29 cellular contexts compared by ENCODE assay signal in the genomic region with DNA sequence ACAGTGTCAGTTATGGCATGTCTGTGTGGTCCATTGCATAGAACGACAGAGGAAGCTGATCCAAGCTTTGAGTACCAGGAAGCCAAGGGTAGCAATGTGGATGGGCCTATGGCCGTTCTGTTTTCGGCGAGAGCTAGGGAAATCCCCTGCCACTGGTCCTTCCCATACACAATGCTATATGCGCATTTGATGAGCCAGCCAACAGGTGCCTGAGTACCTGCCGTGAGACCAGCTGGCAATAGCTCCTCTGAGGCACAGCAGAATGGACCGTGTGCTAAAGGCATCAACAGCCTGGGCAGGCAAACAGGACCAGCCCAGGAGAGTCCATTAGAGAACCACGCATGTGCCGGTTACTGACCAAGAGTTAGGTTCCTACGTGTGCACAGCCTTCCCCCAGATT.
A peak's percentile ranks its signal among the peaks of the same experiment; 100 is the strongest.
DNase-seq lines count a peak whose midpoint lies in the region; ATAC-seq and TF ChIP-seq lines count a peak whose summit lies in the region.
"Had no signal": no experiment of that assay in that cellular context is flagged by ENCODE, and none has a peak within 500 bp of the region (broad histone marks: within the 10 kb centered on the region; RNA-seq: fewer than 3 reads in every experiment).

No MANE protein-coding gene starts in this region.

- 88% methylated on average over 10 of the region's 10 CpGs for WGBS in mesenchymal stem cell

- POLR2A ChIA-PET in WTC11 (lab: Charles Lee), result no interaction called here

- no peak overlapping the region for H3K18ac ChIP-seq in mesenchymal stem cell (ENCODE audit: low read depth in 1 of 2, low read length in 2 of 2)

- no peak overlapping the region for H2BK120ac ChIP-seq in mesenchymal stem cell (ENCODE audit: low read depth, low read length)

- H3K9me3 Mint-ChIP-seq in WTC11, result no peaks in the 10 kb centered on the region
- H3K9me3 Mint-ChIP-seq in natural killer cell treated with Interleukin-12 subunit alpha and Interleukin-12 subunit beta and Interleukin-15 and Interleukin-18, amount 100 ng/mL, for 72 hours, result peaks cover 2% of the 10 kb centered on the region
- H3K9me3 Mint-ChIP-seq: activated CD4-positive, alpha-beta memory T cell treated with anti-CD3 and anti-CD28 coated beads, Interleukin-2, amount 10 ng/mL, durations not matched to agents 7 days and 5 days; central memory CD8-positive, alpha-beta T cell; nephron progenitor cell; stimulated activated effector memory CD8-positive, alpha-beta T cell treated with anti-CD3 and anti-CD28 coated beads, Interleukin-12 subunit alpha, Interleukin-12 subunit beta, amount 100 ng/mL, for 72 hours had no signal

- H3K4me3 ChIP-seq in mesenchymal stem cell (ENCODE audit: insufficient read depth in 1 of 2, low read depth in 1 of 2, low read length in 2 of 2), result no peak overlapping the region
- H3K4me3 ChIP-seq: A549, body of pancreas, esophagus muscularis mucosa, heart left ventricle, lower lobe of right lung, ovary, Peyer's patch, tibial nerve had no signal

- H2BK15ac ChIP-seq in mesenchymal stem cell (ENCODE audit: low read depth, poor library complexity, severe bottlenecking), result no peak overlapping the region

- no peak overlapping the region for H3K23ac ChIP-seq in mesenchymal stem cell (ENCODE audit: low read length in 2 of 2)

- peak overlapping the region in 1 of 2 experiments; percentile 0 for H2BK12ac ChIP-seq in mesenchymal stem cell (ENCODE audit: low read length in 2 of 2)

- no peak overlapping the region for H2AFZ ChIP-seq in mesenchymal stem cell (ENCODE audit: low read depth, low read length)

- no peak overlapping the region for H3K4me2 ChIP-seq in mesenchymal stem cell (ENCODE audit: low read length, poor library complexity, severe bottlenecking)
- H3K4me2 ChIP-seq: A549 had no signal

- H2BK5ac ChIP-seq in mesenchymal stem cell (ENCODE audit: low read depth, low read length, poor library complexity, severe bottlenecking), result no peak overlapping the region

- H3K4me1 Mint-ChIP-seq in WTC11, result peaks cover 27% of the 10 kb centered on the region
- H3K4me1 Mint-ChIP-seq in natural killer cell treated with Interleukin-12 subunit alpha and Interleukin-12 subunit beta and Interleukin-15 and Interleukin-18, amount 100 ng/mL, for 72 hours (ENCODE audit: low read depth in 2 of 2), result no peaks in the 10 kb centered on the region
- H3K4me1 Mint-ChIP-seq: activated CD4-positive, alpha-beta memory T cell treated with anti-CD3 and anti-CD28 coated beads, Interleukin-2, amount 10 ng/mL, durations not matched to agents 7 days and 5 days; central memory CD8-positive, alpha-beta T cell; nephron progenitor cell; stimulated activated effector memory CD8-positive, alpha-beta T cell treated with anti-CD3 and anti-CD28 coated beads, Interleukin-12 subunit alpha, Interleukin-12 subunit beta, amount 100 ng/mL, for 72 hours had no signal

- no peak overlapping the region for H3K27ac Mint-ChIP-seq in WTC11
- no peak overlapping the region for H3K27ac Mint-ChIP-seq in natural killer cell treated with Interleukin-12 subunit alpha and Interleukin-12 subunit beta and Interleukin-15 and Interleukin-18, amount 100 ng/mL, for 72 hours
- H3K27ac Mint-ChIP-seq: activated CD4-positive, alpha-beta memory T cell treated with anti-CD3 and anti-CD28 coated beads, Interleukin-2, amount 10 ng/mL, durations not matched to agents 7 days and 5 days; nephron progenitor cell; stimulated activated effector memory CD8-positive, alpha-beta T cell treated with anti-CD3 and anti-CD28 coated beads, Interleukin-12 subunit alpha, Interleukin-12 subunit beta, amount 100 ng/mL, for 72 hours had no signal

- no peak overlapping the region for H3K4me3 Mint-ChIP-seq in WTC11
- H3K4me3 Mint-ChIP-seq in natural killer cell treated with Interleukin-12 subunit alpha and Interleukin-12 subunit beta and Interleukin-15 and Interleukin-18, amount 100 ng/mL, for 72 hours, result no peak overlapping the region
- H3K4me3 Mint-ChIP-seq: activated CD4-positive, alpha-beta memory T cell treated with anti-CD3 and anti-CD28 coated beads, Interleukin-2, amount 10 ng/mL, durations not matched to agents 7 days and 5 days; central memory CD8-positive, alpha-beta T cell; nephron progenitor cell; stimulated activated effector memory CD8-positive, alpha-beta T cell treated with anti-CD3 and anti-CD28 coated beads, Interleukin-12 subunit alpha, Interleukin-12 subunit beta, amount 100 ng/mL, for 72 hours had no signal

- H4K91ac ChIP-seq in mesenchymal stem cell (ENCODE audit: low read length), result no peak overlapping the region

- H3K9me3 ChIP-seq in mesenchymal stem cell (ENCODE audit: control insufficient read depth, low read length), result no peaks in the 10 kb centered on the region
- H3K9me3 ChIP-seq: A549, body of pancreas, esophagus muscularis mucosa, heart left ventricle, lower lobe of right lung, ovary, Peyer's patch, tibial nerve had no signal

- peak; percentile 5 for ATAC-seq in HG02938 (IDR thresholded peaks at IDR 0.05; ENCODE audit: unreplicated experiment)
- peak; percentile 16 for ATAC-seq in WTC11
- no peak for ATAC-seq in natural killer cell treated with Interleukin-12 subunit alpha and Interleukin-12 subunit beta and Interleukin-15 and Interleukin-18, amount 100 ng/mL, for 72 hours
- ATAC-seq: A549; body of pancreas; heart left ventricle; lower lobe of right lung; stimulated activated effector memory CD8-positive, alpha-beta T cell treated with anti-CD3 and anti-CD28 coated beads, Interleukin-12 subunit alpha, Interleukin-12 subunit beta, amount 100 ng/mL, for 72 hours had no signal

- TF ChIP-seq CTCF in WTC11 (IDR thresholded peaks at IDR 0.05), result no peak

- CTCF ChIA-PET in WTC11 (lab: Charles Lee), result interaction anchor here (0.7 to 3.8 kb wide), 13 partner anchors 8 to 435 kb away, joined by 3 to 36 read pairs (median 6); no protein-coding TSS in a partner anchor

- H3K27me3 Mint-ChIP-seq in WTC11 (ENCODE audit: low read depth), result no peaks in the 10 kb centered on the region
- no peaks in the 10 kb centered on the region for H3K27me3 Mint-ChIP-seq in natural killer cell treated with Interleukin-12 subunit alpha and Interleukin-12 subunit beta and Interleukin-15 and Interleukin-18, amount 100 ng/mL, for 72 hours
- H3K27me3 Mint-ChIP-seq: activated CD4-positive, alpha-beta memory T cell treated with anti-CD3 and anti-CD28 coated beads, Interleukin-2, amount 10 ng/mL, durations not matched to agents 7 days and 5 days; central memory CD8-positive, alpha-beta T cell had no signal

- H3K27me3 ChIP-seq in mesenchymal stem cell (ENCODE audit: control insufficient read depth in 1 of 2, insufficient read depth in 1 of 2, low read length in 2 of 2), result no peaks in the 10 kb centered on the region
- H3K27me3 ChIP-seq: body of pancreas, esophagus muscularis mucosa, ovary, Peyer's patch, tibial nerve had no signal

- DNase-seq in NCI-H748 (lab: John Stamatoyannopoulos, UW; ENCODE audit: unreplicated experiment), result peak; percentile 17
- no peak for DNase-seq in NCI-H748 treated with DMSO at 0.1 percent for 48 hours (lab: John Stamatoyannopoulos, UW)
- DNase-seq in WTC11 (ENCODE audit: low spot score), result peak; percentile 35
- DNase-seq in mesenchymal stem cell, result no peak
- DNase-seq in SKM-1 treated with dmso at 0.1 percent for 144 hours (lab: John Stamatoyannopoulos, UW; ENCODE audit: unreplicated experiment), result no peak
- no peak for DNase-seq in natural killer cell treated with Interleukin-12 subunit alpha and Interleukin-12 subunit beta and Interleukin-15 and Interleukin-18, amount 100 ng/mL, for 72 hours (ENCODE audit: low spot score)
- no peak for DNase-seq in amygdala (lab: John Stamatoyannopoulos, UW)
- DNase-seq: activated CD4-positive, alpha-beta memory T cell treated with anti-CD3 and anti-CD28 coated beads, Interleukin-2, amount 10 ng/mL, durations not matched to agents 7 days and 5 days; activated CD4-positive, CD25-positive, alpha-beta regulatory T cell treated with anti-CD3 and anti-CD28 coated beads, Interleukin-2, amount 50 U/mL, for 72 hours; activated CD8-positive, alpha-beta memory T cell treated with anti-CD3 and anti-CD28 coated beads, Interleukin-2, amount 50 U/mL, for 4 hours; activated naive CD4-positive, alpha-beta T cell treated with Interleukin-2 at 50 U/mL for 16 hours; body of pancreas; Calu3; heart left ventricle; lower lobe of right lung; NCI-H1092; NCI-H187; NCI-H526 treated with DMSO at 0.1 percent for 48 hours; nephron progenitor cell; ovary; Peyer's patch; SHP77 treated with DMSO at 0.1 percent for 48 hours; stimulated activated CD4-positive, alpha-beta T cell treated with anti-CD3 and anti-CD28 coated beads, Interleukin-15, amount 100 ng/mL, for 24 hours had no signal

- H3K27ac ChIP-seq in mesenchymal stem cell (ENCODE audit: low read length, poor library complexity, severe bottlenecking), result no peak overlapping the region
- H3K27ac ChIP-seq: A549, body of pancreas, esophagus muscularis mucosa, heart left ventricle, lower lobe of right lung, ovary, Peyer's patch had no signal

- H3K4me1 ChIP-seq in mesenchymal stem cell (ENCODE audit: control insufficient read depth, insufficient read depth, low read depth, low read length), result peaks cover 41% of the 10 kb centered on the region
- H3K4me1 ChIP-seq: A549 had no signal

- no peaks in the 10 kb centered on the region for H3K36me3 Mint-ChIP-seq in WTC11
- no peaks in the 10 kb centered on the region for H3K36me3 Mint-ChIP-seq in natural killer cell treated with Interleukin-12 subunit alpha and Interleukin-12 subunit beta and Interleukin-15 and Interleukin-18, amount 100 ng/mL, for 72 hours
- H3K36me3 Mint-ChIP-seq: stimulated activated effector memory CD8-positive, alpha-beta T cell treated with anti-CD3 and anti-CD28 coated beads, Interleukin-12 subunit alpha, Interleukin-12 subunit beta, amount 100 ng/mL, for 72 hours had no signal

- H3K79me1 ChIP-seq in mesenchymal stem cell (replicated peaks; ENCODE audit: low read length, poor library complexity, severe bottlenecking), result peaks cover 34% of the 10 kb centered on the region

- peak overlapping the region; percentile 59 for H2AK5ac ChIP-seq in mesenchymal stem cell (ENCODE audit: low read length, severe bottlenecking)

- no peak overlapping the region for H3K14ac ChIP-seq in mesenchymal stem cell (ENCODE audit: low read length in 2 of 2)

- H3K4ac ChIP-seq in mesenchymal stem cell (ENCODE audit: low read depth in 1 of 2, low read length in 2 of 2), result no peak overlapping the region

- peaks cover 0 to 4% of the 10 kb centered on the region in 2 experiments for H3K36me3 ChIP-seq in mesenchymal stem cell (ENCODE audit: control insufficient read depth in 1 of 2, insufficient read depth in 2 of 2, low read depth in 1 of 2, low read length in 2 of 2)
- H3K36me3 ChIP-seq: esophagus muscularis mucosa, heart left ventricle, lower lobe of right lung, ovary, Peyer's patch, tibial nerve had no signal

- no peak overlapping the region for H3K9ac ChIP-seq in mesenchymal stem cell (ENCODE audit: low read length)

- H4K8ac ChIP-seq in mesenchymal stem cell (ENCODE audit: low read length), result no peak overlapping the region

Comparison
In these comparisons a context has a peak if more than half of its experiments do, and no peak if none do; other contexts are left out.
1. DNase-seq: peak in NCI-H748 (single experiment) and WTC11 (single experiment); none in NCI-H748 treated with DMSO at 0.1 percent for 48 hours (single experiment), mesenchymal stem cell (single experiment), SKM-1 treated with dmso at 0.1 percent for 144 hours (single experiment), natural killer cell treated with Interleukin-12 subunit alpha and Interleukin-12 subunit beta and Interleukin-15 and Interleukin-18, amount 100 ng/mL, for 72 hours (single experiment) and amygdala (0 of 56).
2. ATAC-seq: peak in HG02938 (single experiment) and WTC11 (single experiment); none in natural killer cell treated with Interleukin-12 subunit alpha and Interleukin-12 subunit beta and Interleukin-15 and Interleukin-18, amount 100 ng/mL, for 72 hours (0 of 2).